Comparison of ENCODE assay signal across 35 cellular contexts in the genomic region with DNA sequence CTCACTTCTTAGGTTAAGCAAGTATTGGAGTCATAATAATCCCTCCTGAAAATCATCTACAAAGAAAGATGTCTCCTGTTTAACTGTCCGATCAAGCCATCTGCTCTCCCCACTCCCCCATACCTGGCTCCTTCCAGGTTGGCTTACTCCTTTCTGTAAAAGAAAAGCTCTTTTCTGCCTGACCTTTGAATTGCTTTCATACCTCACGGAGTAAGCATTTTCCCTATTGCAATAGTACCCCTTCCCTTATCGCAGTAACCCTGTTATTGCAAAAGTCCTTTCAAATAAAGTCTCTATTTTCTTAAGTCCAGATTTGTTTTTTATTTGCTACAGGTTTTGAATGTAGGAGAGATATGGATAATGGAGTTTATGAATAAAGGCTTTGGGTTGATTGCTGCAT.
"Had no signal": no experiment of that assay in that cellular context is flagged by ENCODE, and none has a peak within 500 bp of the region (broad histone marks: within the 10 kb centered on the region; RNA-seq: fewer than 3 reads in every experiment).

No MANE protein-coding gene starts in this region.

- H3K4me3 ChIP-seq: adrenal gland, body of pancreas, breast epithelium had no signal

- H3K4me1 ChIP-seq: adrenal gland, breast epithelium had no signal

- DNase-seq: activated B cell treated with CpG ODN at 0.5 μM for 24 hours; activated CD4-positive, alpha-beta memory T cell treated with anti-CD3 and anti-CD28 coated beads for 36 hours; activated CD4-positive, alpha-beta T cell treated with anti-CD3 and anti-CD28 coated beads for 4 hours; activated CD4-positive, alpha-beta T cell treated with anti-CD3 and anti-CD28 coated beads, Interleukin-2, amount 10 ng/mL, durations not matched to agents 24 days and 14 days; activated CD4-positive, alpha-beta T cell treated with anti-CD3 and anti-CD28 coated beads, Interleukin-2, amount 50 U/mL, for 1 hour; activated CD4-positive, alpha-beta T cell treated with anti-CD3 and anti-CD28 coated beads, Interleukin-2, amount 50 U/mL, for 4 hours; activated CD4-positive, CD25-positive, alpha-beta regulatory T cell treated with anti-CD3 and anti-CD28 coated beads, Interleukin-2, amount 50 U/mL, for 72 hours; activated CD8-positive, alpha-beta memory T cell treated with anti-CD3 and anti-CD28 coated beads, Interleukin-2, amount 50 U/mL, for 4 hours; activated CD8-positive, alpha-beta T cell treated with anti-CD3 and anti-CD28 coated beads for 36 hours; activated effector memory CD4-positive, alpha-beta T cell treated with anti-CD3 and anti-CD28 coated beads, Interleukin-2, amount 50 U/mL, for 16 hours; activated gamma-delta T cell treated with Interleukin-2 at 50 U/mL for 16 hours; activated naive CD4-positive, alpha-beta T cell; activated naive CD4-positive, alpha-beta T cell treated with anti-CD3 and anti-CD28 coated beads for 36 hours; activated naive CD4-positive, alpha-beta T cell treated with anti-CD3 and anti-CD28 coated beads, Interleukin-2, amount 50 U/mL, for 16 hours; activated naive CD8-positive, alpha-beta T cell treated with anti-CD3 and anti-CD28 coated beads for 36 hours; activated T-cell treated with anti-CD3 and anti-CD28 coated beads for 4 hours; activated T-cell treated with anti-CD3 and anti-CD28 coated beads, Interleukin-2, amount 50 U/mL, for 1 hour; activated T-cell treated with anti-CD3 and anti-CD28 coated beads, Interleukin-2, amount 50 U/mL, for 4 hours; activated T-cell treated with anti-CD3 and anti-CD28 coated beads, Interleukin-2, amount 50 U/mL, for 72 hours; adrenal gland; amniotic stem cell; aorta; body of pancreas; brain microvascular endothelial cell; central memory CD4-positive, alpha-beta T cell; cerebellar nuclear complex; T-helper 1 cell; T-helper 2 cell; T-helper 9 cell had no signal

- H3K9me3 ChIP-seq: adrenal gland, body of pancreas, breast epithelium had no signal

- FAIRE-seq: astrocyte, TTC549 had no signal

- H3K27ac ChIP-seq: adrenal gland, body of pancreas, brain microvascular endothelial cell, breast epithelium, VCaP had no signal

- H3K36me3 ChIP-seq: adrenal gland, brain microvascular endothelial cell, breast epithelium had no signal

- ATAC-seq: activated CD8-positive, alpha-beta T cell treated with anti-CD3 and anti-CD28 coated beads for 36 hours; activated naive CD4-positive, alpha-beta T cell treated with anti-CD3 and anti-CD28 coated beads, Interleukin-2, amount 50 U/mL, for 72 hours; activated T-cell treated with anti-CD3 and anti-CD28 coated beads, Interleukin-2, amount 50 U/mL, for 4 hours; activated T-cell treated with anti-CD3 and anti-CD28 coated beads, Interleukin-2, amount 50 U/mL, for 72 hours; activated T-helper 17 cell treated with anti-CD3 and anti-CD28 coated beads, Interleukin-2, amount 50 U/mL, for 72 hours; body of pancreas had no signal

- H3K27me3 ChIP-seq: adrenal gland, body of pancreas, brain microvascular endothelial cell, breast epithelium had no signal
